In the genomic region with DNA sequence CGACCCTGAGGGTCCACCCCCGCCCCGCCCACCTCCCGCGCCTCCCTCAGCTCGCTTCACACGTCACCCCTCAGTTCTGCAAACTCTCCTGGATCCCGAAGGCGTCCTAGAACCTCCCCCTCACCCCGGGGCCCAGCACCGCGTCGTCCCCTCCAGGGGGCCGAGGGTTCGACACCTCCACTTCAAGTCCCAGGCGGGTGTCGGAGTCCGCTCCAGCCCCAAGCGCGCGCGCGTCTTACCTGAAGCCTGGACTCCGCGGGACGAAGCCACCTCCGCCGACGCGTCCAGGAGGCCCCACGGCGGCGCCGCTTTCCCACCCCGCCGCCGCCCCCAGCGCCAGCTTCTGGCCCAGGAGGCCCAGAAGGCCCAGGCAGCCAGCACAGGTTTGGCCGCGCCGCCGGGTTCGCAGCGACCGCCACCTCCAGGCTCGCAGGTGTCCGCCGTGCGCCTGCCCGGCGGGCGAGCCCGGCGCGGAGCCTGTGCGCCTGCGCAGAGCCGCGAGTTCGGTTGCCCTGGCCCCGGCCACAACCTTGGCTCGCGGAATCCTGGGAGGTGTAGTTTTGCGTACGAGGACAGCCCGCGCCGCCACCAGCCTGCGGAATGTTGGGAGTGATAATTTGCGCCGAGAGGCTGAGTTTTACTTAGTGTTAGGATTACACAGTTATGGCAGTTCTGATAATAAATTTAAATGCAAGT, we compare ENCODE assay signal across 1 cellular context.
TF ChIP-seq lines count a peak whose summit lies in the region.

Gene POMGNT2, minus strand, starts transcription at position 483 of the 696 bp plus-strand sequence. CDS start 24,648 bp downstream, outside the sequence.

TF ChIP-seq in GM12878, 131 proteins besides CTCF, POLR2A, EP300 and RAD21 (continued from another document):
- TF ChIP-seq, protein P1, sequence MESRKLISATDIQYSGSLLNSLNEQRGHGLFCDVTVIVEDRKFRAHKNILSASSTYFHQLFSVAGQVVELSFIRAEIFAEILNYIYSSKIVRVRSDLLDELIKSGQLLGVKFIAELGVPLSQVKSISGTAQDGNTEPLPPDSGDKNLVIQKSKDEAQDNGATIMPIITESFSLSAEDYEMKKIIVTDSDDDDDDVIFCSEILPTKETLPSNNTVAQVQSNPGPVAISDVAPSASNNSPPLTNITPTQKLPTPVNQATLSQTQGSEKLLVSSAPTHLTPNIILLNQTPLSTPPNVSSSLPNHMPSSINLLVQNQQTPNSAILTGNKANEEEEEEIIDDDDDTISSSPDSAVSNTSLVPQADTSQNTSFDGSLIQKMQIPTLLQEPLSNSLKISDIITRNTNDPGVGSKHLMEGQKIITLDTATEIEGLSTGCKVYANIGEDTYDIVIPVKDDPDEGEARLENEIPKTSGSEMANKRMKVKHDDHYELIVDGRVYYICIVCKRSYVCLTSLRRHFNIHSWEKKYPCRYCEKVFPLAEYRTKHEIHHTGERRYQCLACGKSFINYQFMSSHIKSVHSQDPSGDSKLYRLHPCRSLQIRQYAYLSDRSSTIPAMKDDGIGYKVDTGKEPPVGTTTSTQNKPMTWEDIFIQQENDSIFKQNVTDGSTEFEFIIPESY (IDR thresholded peaks at IDR 0.05): no peak
- TF ChIP-seq ZNF687 (IDR thresholded peaks at IDR 0.05): 0 out of 2 replicates have a peak, but pooled peaks have one; percentile 46
- TF ChIP-seq, protein P2, sequence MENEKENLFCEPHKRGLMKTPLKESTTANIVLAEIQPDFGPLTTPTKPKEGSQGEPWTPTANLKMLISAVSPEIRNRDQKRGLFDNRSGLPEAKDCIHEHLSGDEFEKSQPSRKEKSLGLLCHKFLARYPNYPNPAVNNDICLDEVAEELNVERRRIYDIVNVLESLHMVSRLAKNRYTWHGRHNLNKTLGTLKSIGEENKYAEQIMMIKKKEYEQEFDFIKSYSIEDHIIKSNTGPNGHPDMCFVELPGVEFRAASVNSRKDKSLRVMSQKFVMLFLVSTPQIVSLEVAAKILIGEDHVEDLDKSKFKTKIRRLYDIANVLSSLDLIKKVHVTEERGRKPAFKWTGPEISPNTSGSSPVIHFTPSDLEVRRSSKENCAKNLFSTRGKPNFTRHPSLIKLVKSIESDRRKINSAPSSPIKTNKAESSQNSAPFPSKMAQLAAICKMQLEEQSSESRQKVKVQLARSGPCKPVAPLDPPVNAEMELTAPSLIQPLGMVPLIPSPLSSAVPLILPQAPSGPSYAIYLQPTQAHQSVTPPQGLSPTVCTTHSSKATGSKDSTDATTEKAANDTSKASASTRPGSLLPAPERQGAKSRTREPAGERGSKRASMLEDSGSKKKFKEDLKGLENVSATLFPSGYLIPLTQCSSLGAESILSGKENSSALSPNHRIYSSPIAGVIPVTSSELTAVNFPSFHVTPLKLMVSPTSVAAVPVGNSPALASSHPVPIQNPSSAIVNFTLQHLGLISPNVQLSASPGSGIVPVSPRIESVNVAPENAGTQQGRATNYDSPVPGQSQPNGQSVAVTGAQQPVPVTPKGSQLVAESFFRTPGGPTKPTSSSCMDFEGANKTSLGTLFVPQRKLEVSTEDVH (IDR thresholded peaks at IDR 0.05; ENCODE audit: low read depth, partially characterized antibody): no peak
- no peak for TF ChIP-seq STAT3 (IDR thresholded peaks at IDR 0.05; ENCODE audit: low read depth, low read length)
- 0 out of 2 replicates have a peak, but pooled peaks have one; percentile 28 for TF ChIP-seq GATAD2B (conservative IDR thresholded peaks at IDR 0.05; ENCODE audit: low read depth)
- no peak for TF ChIP-seq SRF (IDR thresholded peaks at IDR 0.05; ENCODE audit: low read depth in 2 of 2, low read length in 2 of 2)
- no peak for TF ChIP-seq JUNB (IDR thresholded peaks at IDR 0.05)
- no peak for TF ChIP-seq CEBPB (IDR thresholded peaks at IDR 0.05; ENCODE audit: borderline replicate concordance in 1 of 2, low read depth in 2 of 2, low read length in 2 of 2)
- TF ChIP-seq CBX3 (IDR thresholded peaks at IDR 0.05; ENCODE audit: borderline replicate concordance, low read depth): no peak
- no peak for TF ChIP-seq STAT1 (conservative IDR thresholded peaks at IDR 0.05)
- TF ChIP-seq REST (IDR thresholded peaks at IDR 0.05; ENCODE audit: low read depth, low read length): no peak
- TF ChIP-seq TARDBP (IDR thresholded peaks at IDR 0.05; ENCODE audit: borderline replicate concordance): no peak
- no peak for TF ChIP-seq RFX5 (IDR thresholded peaks at IDR 0.05; ENCODE audit: low read depth, low read length)
- TF ChIP-seq IRF4 (IDR thresholded peaks at IDR 0.05; ENCODE audit: low read depth, low read length): no peak
- TF ChIP-seq ZNF622 (IDR thresholded peaks at IDR 0.05): no peak
- no peak for TF ChIP-seq SPI1 (IDR thresholded peaks at IDR 0.05; ENCODE audit: borderline replicate concordance, insufficient read depth, low read depth, low read length)
- TF ChIP-seq NR2F1 (conservative IDR thresholded peaks at IDR 0.05): peak; percentile 47; the same call in 1 of the 2 replicates
- TF ChIP-seq TCF12 (IDR thresholded peaks at IDR 0.05; ENCODE audit: low read depth, low read length): no peak
- peak; percentile 95 for TF ChIP-seq IKZF1 (conservative IDR thresholded peaks at IDR 0.05)
- no peak for TF ChIP-seq SMARCA5 (IDR thresholded peaks at IDR 0.05)
- TF ChIP-seq, protein P3, sequence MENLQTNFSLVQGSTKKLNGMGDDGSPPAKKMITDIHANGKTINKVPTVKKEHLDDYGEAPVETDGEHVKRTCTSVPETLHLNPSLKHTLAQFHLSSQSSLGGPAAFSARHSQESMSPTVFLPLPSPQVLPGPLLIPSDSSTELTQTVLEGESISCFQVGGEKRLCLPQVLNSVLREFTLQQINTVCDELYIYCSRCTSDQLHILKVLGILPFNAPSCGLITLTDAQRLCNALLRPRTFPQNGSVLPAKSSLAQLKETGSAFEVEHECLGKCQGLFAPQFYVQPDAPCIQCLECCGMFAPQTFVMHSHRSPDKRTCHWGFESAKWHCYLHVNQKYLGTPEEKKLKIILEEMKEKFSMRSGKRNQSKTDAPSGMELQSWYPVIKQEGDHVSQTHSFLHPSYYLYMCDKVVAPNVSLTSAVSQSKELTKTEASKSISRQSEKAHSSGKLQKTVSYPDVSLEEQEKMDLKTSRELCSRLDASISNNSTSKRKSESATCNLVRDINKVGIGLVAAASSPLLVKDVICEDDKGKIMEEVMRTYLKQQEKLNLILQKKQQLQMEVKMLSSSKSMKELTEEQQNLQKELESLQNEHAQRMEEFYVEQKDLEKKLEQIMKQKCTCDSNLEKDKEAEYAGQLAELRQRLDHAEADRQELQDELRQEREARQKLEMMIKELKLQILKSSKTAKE (IDR thresholded peaks at IDR 0.05; ENCODE audit: low read depth, poor library complexity, severe bottlenecking): no peak
- TF ChIP-seq MYB (IDR thresholded peaks at IDR 0.05; ENCODE audit: borderline replicate concordance, low read depth, low read length): no peak
- no peak for TF ChIP-seq CEBPZ (IDR thresholded peaks at IDR 0.05; ENCODE audit: low read depth, low read length)
- no peak for TF ChIP-seq SIN3A (IDR thresholded peaks at IDR 0.05; ENCODE audit: low read depth, low read length)
- TF ChIP-seq PAX5 (IDR thresholded peaks at IDR 0.05; ENCODE audit: borderline replicate concordance, low read depth, low read length): no peak
- no peak for TF ChIP-seq ZNF592 (IDR thresholded peaks at IDR 0.05)
- no peak for TF ChIP-seq SP1 (IDR thresholded peaks at IDR 0.05; ENCODE audit: low read depth, low read length)
- TF ChIP-seq BACH1 (IDR thresholded peaks at IDR 0.05; ENCODE audit: borderline replicate concordance): 0 out of 2 replicates have a peak, but pooled peaks have one; percentile 37
- no peak for TF ChIP-seq FOXK2 (IDR thresholded peaks at IDR 0.05)
